26 cellular contexts compared by ENCODE assay signal in the genomic region with DNA sequence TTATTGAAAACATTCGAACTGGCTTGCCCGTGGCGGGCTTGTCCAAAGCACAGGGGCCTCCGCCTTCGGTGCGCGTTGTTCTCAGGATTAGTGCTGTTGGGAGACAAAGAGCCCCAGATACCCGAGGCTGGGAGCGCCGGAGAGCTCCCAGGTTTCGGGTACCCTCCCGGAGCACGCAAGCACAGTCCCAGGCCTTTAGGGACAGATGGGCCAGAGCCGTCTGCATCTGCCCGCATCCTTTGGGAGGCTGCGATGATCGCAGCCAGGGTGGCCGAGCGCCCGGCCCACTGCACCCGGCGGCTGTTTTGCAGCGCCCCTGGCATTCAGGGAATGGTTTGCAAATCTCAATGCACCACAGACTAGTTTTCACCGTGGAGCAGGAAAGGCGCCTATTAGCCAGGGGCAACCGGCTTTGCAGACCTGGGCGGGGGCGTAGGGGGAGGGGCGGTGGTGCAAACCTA. TPM values are rescaled to one million over a fixed set of nuclear protein-coding genes. Genes with fewer than 3 reads are reported as not detected.
DNase-seq lines count a peak whose midpoint lies in the region; ATAC-seq and TF ChIP-seq lines count a peak whose summit lies in the region.
"Had no signal": no experiment of that assay in that cellular context is flagged by ENCODE, and none has a peak within 500 bp of the region (broad histone marks: within the 10 kb centered on the region; RNA-seq: fewer than 3 reads in every experiment).

No MANE protein-coding gene starts in this region.

- H3K4me3 Mint-ChIP-seq in activated naive CD4-positive, alpha-beta T cell treated with anti-CD3 and anti-CD28 coated beads for 36 hours, result no peak overlapping the region

- peaks cover 8% of the 10 kb centered on the region for H3K4me1 Mint-ChIP-seq in activated naive CD4-positive, alpha-beta T cell treated with anti-CD3 and anti-CD28 coated beads for 36 hours (ENCODE audit: low read depth)

- H3K9ac ChIP-seq in HUES6 (ENCODE audit: low read length), result no peak overlapping the region

- CTCF ChIA-PET in activated naive CD4-positive, alpha-beta T cell treated with anti-CD3 and anti-CD28 coated beads for 36 hours (lab: Charles Lee), result no interaction called here

- H3K27me3 Mint-ChIP-seq in activated naive CD4-positive, alpha-beta T cell treated with anti-CD3 and anti-CD28 coated beads for 36 hours (ENCODE audit: low read depth), result peaks cover 74% of the 10 kb centered on the region

- H3K9me3 Mint-ChIP-seq in activated naive CD4-positive, alpha-beta T cell treated with anti-CD3 and anti-CD28 coated beads for 36 hours, result no peaks in the 10 kb centered on the region

- no peaks in the 10 kb centered on the region for H3K9me3 ChIP-seq in BE2C
- H3K9me3 ChIP-seq in HUES6 (ENCODE audit: control insufficient read depth, insufficient read depth, low read depth, low read length), result no peaks in the 10 kb centered on the region; the same call in 1 of the 2 replicates
- no peaks in the 10 kb centered on the region for H3K9me3 ChIP-seq in ectodermal cell (ENCODE audit: control insufficient read depth, low read length)
- H3K9me3 ChIP-seq: gastrocnemius medialis, right atrium auricular region, suprapubic skin had no signal

- H3K36me3 ChIP-seq in BE2C (no peaks in the 10 kb centered on the region), HUES6 (ENCODE audit: control insufficient read depth, insufficient read depth, low read length) (no peaks in the 10 kb centered on the region), ectodermal cell (ENCODE audit: control insufficient read depth, insufficient read depth, low read length) (no peaks in the 10 kb centered on the region)
- H3K36me3 ChIP-seq: gastrocnemius medialis, right atrium auricular region, suprapubic skin had no signal

- H3K36me3 Mint-ChIP-seq in activated naive CD4-positive, alpha-beta T cell treated with anti-CD3 and anti-CD28 coated beads for 36 hours (ENCODE audit: low read depth), result no peaks in the 10 kb centered on the region

- 1% methylated on average over 29 of the region's 29 CpGs for WGBS in ectodermal cell, 2 experiments

- no peak for TF ChIP-seq CTCF in BE2C (IDR thresholded peaks at IDR 0.05; ENCODE audit: low read depth, low read length)

- H3K4me3 ChIP-seq in BE2C (ENCODE audit: low read depth, low read length) (peak overlapping the region; percentile 7; the same call in 1 of the 2 replicates), HUES6 (ENCODE audit: low read depth, low read length) (peak overlapping the region; percentile 33; the same call in 1 of the 2 replicates), ectodermal cell (ENCODE audit: insufficient read depth, low read depth, low read length) (peak overlapping the region; percentile 26)
- H3K4me3 ChIP-seq: gastrocnemius medialis, GM12878, K562, right atrium auricular region, suprapubic skin had no signal

- DNase-seq in BE2C, result peak; percentile 28
- DNase-seq in left kidney (ENCODE audit: low read depth, low spot score), result peak; percentile 41
- no peak for DNase-seq in NCI-H2171 treated with DMSO at 0.1 percent for 48 hours (lab: John Stamatoyannopoulos, UW)
- no peak for DNase-seq in stimulated activated CD4-positive, alpha-beta T cell treated with anti-CD3 and anti-CD28 coated beads, Interleukin-2, amount 100 ng/mL, for 24 hours
- DNase-seq in activated naive CD4-positive, alpha-beta T cell treated with anti-CD3 and anti-CD28 coated beads for 36 hours, result no peak
- DNase-seq: activated naive CD4-positive, alpha-beta T cell; activated T-cell treated with anti-CD3 and anti-CD28 coated beads for 4 hours; caudate nucleus; DMS153; effector CD4-positive, alpha-beta T cell; gastrocnemius medialis; left ventricle myocardium superior; NCI-H146; NCI-H774; T-helper 2 cell had no signal

- H3K27ac Mint-ChIP-seq in activated naive CD4-positive, alpha-beta T cell treated with anti-CD3 and anti-CD28 coated beads for 36 hours, result no peak overlapping the region

- ATAC-seq in HG03095 (IDR thresholded peaks at IDR 0.05; ENCODE audit: unreplicated experiment), result no peak
- ATAC-seq: esophagus mucosa, gastrocnemius medialis, GM12878, K562, left ventricle myocardium superior had no signal

- intact Hi-C loops in activated naive CD4-positive, alpha-beta T cell treated with anti-CD3 and anti-CD28 coated beads for 36 hours (cut with micrococcal nuclease), result no loop called here

- H3K27me3 ChIP-seq in BE2C (peaks cover 79% of the 10 kb centered on the region), HUES6 (ENCODE audit: control insufficient read depth, insufficient read depth, low read length) (peaks cover 99% of the 10 kb centered on the region), ectodermal cell (ENCODE audit: control insufficient read depth, insufficient read depth, low read length, poor library complexity, severe bottlenecking) (peaks cover 100% of the 10 kb centered on the region)

- H3K27ac ChIP-seq in HUES6 (ENCODE audit: low read depth, low read length) (no peak overlapping the region), ectodermal cell (ENCODE audit: insufficient read depth, low read depth, low read length, poor library complexity, severe bottlenecking) (no peak overlapping the region)
- H3K27ac ChIP-seq: C4-2B, gastrocnemius medialis, right atrium auricular region, suprapubic skin had no signal

- no peaks in the 10 kb centered on the region for H3K4me1 ChIP-seq in BE2C
- H3K4me1 ChIP-seq in HUES6 (ENCODE audit: control insufficient read depth, insufficient read depth, low read length), result peaks cover 49% of the 10 kb centered on the region
- H3K4me1 ChIP-seq in ectodermal cell (ENCODE audit: control insufficient read depth, insufficient read depth, low read length), result peaks cover 37% of the 10 kb centered on the region

RNA-seq across cellular contexts. Expression of a gene that starts 5.0 kb away (rescaled TPM):
- not detected for polyA plus RNA-seq in BE2C (2012; ENCODE audit: insufficient read depth, insufficient read length, low read depth)
- polyA plus RNA-seq in ectodermal cell (2013, experiment 1 of 4), result 6.0 TPM
- 17.7 TPM for polyA plus RNA-seq in ectodermal cell (2013, experiment 2 of 4)
- polyA plus RNA-seq in ectodermal cell (2013, experiment 3 of 4), result 7.0 TPM
- polyA plus RNA-seq in ectodermal cell (2013, experiment 4 of 4), result 11.3 TPM
- total RNA-seq in activated naive CD4-positive, alpha-beta T cell treated with anti-CD3 and anti-CD28 coated beads for 36 hours, result not detected
- total RNA-seq: esophagus mucosa, gastrocnemius medialis, GM12878, K562, left ventricle myocardium superior, mononuclear cell, omental fat pad, right atrium auricular region, suprapubic skin had no signal
- polyA plus RNA-seq: GM12878, K562 had no signal

Comparison
In these comparisons a context has a peak if more than half of its experiments do, and no peak if none do; other contexts are left out.
1. DNase-seq: peak in BE2C (single experiment) and left kidney (single experiment); none in NCI-H2171 treated with DMSO at 0.1 percent for 48 hours (single experiment), stimulated activated CD4-positive, alpha-beta T cell treated with anti-CD3 and anti-CD28 coated beads, Interleukin-2, amount 100 ng/mL, for 24 hours (0 of 2) and activated naive CD4-positive, alpha-beta T cell treated with anti-CD3 and anti-CD28 coated beads for 36 hours (single experiment).
2. Peak in every context shown above with its lines, with median percentiles within 50 percentile points of each other: H3K4me3 ChIP-seq.